In the genomic region with DNA sequence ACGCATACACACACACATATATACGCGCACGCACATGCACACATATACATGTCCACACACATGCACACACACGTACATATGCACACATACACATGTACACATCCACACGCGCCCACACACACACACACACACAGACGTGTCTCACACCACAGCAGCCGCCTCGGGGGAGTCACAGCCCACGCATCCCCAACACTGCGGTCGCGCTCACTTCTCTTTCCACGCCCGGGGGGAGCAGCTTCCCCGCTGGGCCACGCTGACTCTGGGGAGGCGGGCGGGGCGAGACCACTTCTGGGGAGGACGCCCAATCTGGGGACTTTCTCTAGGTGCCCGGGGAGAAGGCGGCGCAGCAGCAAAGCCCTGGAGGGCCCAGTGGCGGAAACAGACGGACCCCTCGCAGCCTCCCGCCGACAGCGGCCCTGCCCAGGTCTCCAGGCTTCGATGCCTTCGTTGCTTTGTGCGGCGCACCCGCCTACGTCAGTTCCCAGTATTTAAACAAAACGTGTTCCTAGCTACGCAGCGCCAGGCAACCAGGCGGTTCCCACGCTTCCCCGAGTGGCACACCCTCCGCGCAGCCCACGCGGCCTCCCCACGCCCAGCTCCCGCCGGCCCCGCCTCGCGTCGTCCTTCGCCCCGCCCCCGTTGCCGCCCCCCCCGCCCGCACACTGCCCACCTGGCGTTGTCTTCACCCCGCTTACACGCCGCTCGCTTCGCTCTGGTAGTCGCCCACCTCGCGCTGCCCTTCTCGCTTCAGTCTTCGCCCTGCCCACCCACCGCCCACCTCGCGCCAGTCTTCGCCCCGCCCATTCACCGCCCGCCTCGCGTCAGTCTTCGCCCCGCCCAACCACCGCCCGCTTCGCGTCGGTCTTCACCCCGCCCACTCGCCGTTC, we compare ENCODE assay signal across 8 cellular contexts. TPM values are rescaled to one million over a fixed set of nuclear protein-coding genes. Genes with fewer than 3 reads are reported as not detected.
A peak's percentile ranks its signal among the peaks of the same experiment; 100 is the strongest.
DNase-seq lines count a peak whose midpoint lies in the region; ATAC-seq, FAIRE-seq and TF ChIP-seq lines count a peak whose summit lies in the region.

No MANE protein-coding gene starts in this region.

- no peaks in the 10 kb centered on the region for H3K9me3 ChIP-seq in duodenal mucosa (ENCODE audit: control insufficient read depth in 1 of 2, low read length in 2 of 2)
- H3K9me3 ChIP-seq in mucosa of descending colon: no peaks in the 10 kb centered on the region

- ATAC-seq in GM19455 (IDR thresholded peaks at IDR 0.05; ENCODE audit: unreplicated experiment) (peak; percentile 55), WTC11 (peak; percentile 80), mucosa of descending colon (peak; percentile 72), GM21381 (IDR thresholded peaks at IDR 0.05; ENCODE audit: unreplicated experiment) (no peak)
- peak; percentile 54 for ATAC-seq in stimulated activated naive CD8-positive, alpha-beta T cell treated with anti-CD3 and anti-CD28 coated beads, Interleukin-15, Interleukin-2, amounts not matched to agents 100 U/mL and 50 U/mL, for 24 hours

- H3K4me1 ChIP-seq in duodenal mucosa (ENCODE audit: control insufficient read depth in 1 of 2, insufficient read depth in 2 of 2, low read length in 2 of 2) (peaks cover 8 to 13% of the 10 kb centered on the region in 2 donors), mucosa of descending colon (ENCODE audit: low read depth) (peaks cover 8% of the 10 kb centered on the region)

- no peak for FAIRE-seq in HTR-8/SVneo (lab: Jason Lieb, UNC)

- H3K27ac Mint-ChIP-seq in WTC11: peak overlapping the region; percentile 83

- H3K4me1 Mint-ChIP-seq in WTC11: peaks cover 25% of the 10 kb centered on the region

- H3K4me3 Mint-ChIP-seq in WTC11: peak overlapping the region; percentile 84

- H3K4me3 ChIP-seq in duodenal mucosa (ENCODE audit: low read depth in 1 of 2, low read length in 2 of 2) (peak overlapping the region; percentile 72 to 77), mucosa of descending colon (peak overlapping the region; percentile 9)

- no peaks in the 10 kb centered on the region for H3K27me3 ChIP-seq in duodenal mucosa (ENCODE audit: control insufficient read depth in 1 of 2, insufficient read depth in 2 of 2, low read length in 2 of 2)

- no peaks in the 10 kb centered on the region for H3K9me3 Mint-ChIP-seq in WTC11

- intact Hi-C loops in mucosa of descending colon (cut with DNase I, micrococcal nuclease): no loop called here

- H3K36me3 Mint-ChIP-seq in WTC11: peaks cover 8% of the 10 kb centered on the region

- H3K9ac ChIP-seq in duodenal mucosa (ENCODE audit: low read depth in 1 of 2, low read length in 2 of 2): peak overlapping the region; percentile 12 to 43

- DNase-seq in HTR-8/SVneo (ENCODE audit: insufficient read length, low spot score): peak; percentile 68
- peak; percentile 71 for DNase-seq in WTC11 (ENCODE audit: low spot score)
- DNase-seq in mucosa of descending colon: peak in 1 of 3 donors; percentile 88
- peak; percentile 67 for DNase-seq in stimulated activated naive CD8-positive, alpha-beta T cell treated with anti-CD3 and anti-CD28 coated beads, Interleukin-15, Interleukin-2, amounts not matched to agents 100 U/mL and 50 U/mL, for 24 hours

- H3K36me3 ChIP-seq in duodenal mucosa (ENCODE audit: control insufficient read depth in 1 of 2, insufficient read depth in 2 of 2, low read length in 2 of 2) (peaks cover 6 to 12% of the 10 kb centered on the region in 2 donors), mucosa of descending colon (ENCODE audit: low read depth) (peaks cover 3% of the 10 kb centered on the region)

- TF ChIP-seq CTCF in C4-2B (conservative IDR thresholded peaks at IDR 0.05) (no peak), WTC11 (IDR thresholded peaks at IDR 0.05) (no peak), mucosa of descending colon (IDR thresholded peaks at IDR 0.05) (no peak)

- CTCF ChIA-PET in WTC11 (lab: Charles Lee): interaction anchor here (0.6 to 2.2 kb wide), 17 partner anchors 9 to 234 kb away, joined by 3 to 8 read pairs (median 4); partner anchors contain the start of gene ADNP2

- H3K27ac ChIP-seq in C4-2B (peak overlapping the region; percentile 82), duodenal mucosa (ENCODE audit: low read depth, low read length) (peak overlapping the region; percentile 89)

- POLR2A ChIA-PET in WTC11 (lab: Charles Lee): interaction anchor here (0.6 to 1.4 kb wide), 7 partner anchors 13 to 1098 kb away, joined by 3 to 6 read pairs (median 4); no protein-coding TSS in a partner anchor

- H3K27me3 Mint-ChIP-seq in WTC11 (ENCODE audit: low read depth): peaks cover 6% of the 10 kb centered on the region

TF ChIP-seq in WTC11, 78 proteins besides CTCF, POLR2A, EP300 and RAD21:
- TF ChIP-seq USF1 (CRISPR knock-in tag; IDR thresholded peaks at IDR 0.05) (0 out of 2 replicates have a peak, but pooled peaks have one; percentile 19), ZNF263 (CRISPR knock-in tag; IDR thresholded peaks at IDR 0.05; ENCODE audit: low read depth) (no peak), FOXK1 (CRISPR knock-in tag; IDR thresholded peaks at IDR 0.05) (no peak; the same call in none of the 2 replicates), E2F5 (CRISPR knock-in tag; IDR thresholded peaks at IDR 0.05) (0 out of 2 replicates have a peak, but pooled peaks have one; percentile 42), CREB1 (CRISPR knock-in tag; IDR thresholded peaks at IDR 0.05) (0 out of 2 replicates have a peak, but pooled peaks have one; percentile 20), OVOL2 (CRISPR knock-in tag; IDR thresholded peaks at IDR 0.05; ENCODE audit: borderline replicate concordance) (no peak), NR2C2 (CRISPR knock-in tag; IDR thresholded peaks at IDR 0.05) (no peak), SP1 (CRISPR knock-in tag; conservative IDR thresholded peaks at IDR 0.05) (no peak; the same call in 1 of the 2 replicates), SMAD3 (CRISPR knock-in tag; IDR thresholded peaks at IDR 0.05; ENCODE audit: borderline replicate concordance) (0 out of 2 replicates have a peak, but pooled peaks have one; percentile 11)
- TF ChIP-seq, protein P1, sequence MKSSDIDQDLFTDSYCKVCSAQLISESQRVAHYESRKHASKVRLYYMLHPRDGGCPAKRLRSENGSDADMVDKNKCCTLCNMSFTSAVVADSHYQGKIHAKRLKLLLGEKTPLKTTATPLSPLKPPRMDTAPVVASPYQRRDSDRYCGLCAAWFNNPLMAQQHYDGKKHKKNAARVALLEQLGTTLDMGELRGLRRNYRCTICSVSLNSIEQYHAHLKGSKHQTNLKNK (CRISPR knock-in tag; IDR thresholded peaks at IDR 0.05): no peak
- TF ChIP-seq, protein P2, sequence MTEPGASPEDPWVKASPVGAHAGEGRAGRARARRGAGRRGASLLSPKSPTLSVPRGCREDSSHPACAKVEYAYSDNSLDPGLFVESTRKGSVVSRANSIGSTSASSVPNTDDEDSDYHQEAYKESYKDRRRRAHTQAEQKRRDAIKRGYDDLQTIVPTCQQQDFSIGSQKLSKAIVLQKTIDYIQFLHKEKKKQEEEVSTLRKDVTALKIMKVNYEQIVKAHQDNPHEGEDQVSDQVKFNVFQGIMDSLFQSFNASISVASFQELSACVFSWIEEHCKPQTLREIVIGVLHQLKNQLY (CRISPR knock-in tag; IDR thresholded peaks at IDR 0.05): no peak
- TF ChIP-seq, protein P3, sequence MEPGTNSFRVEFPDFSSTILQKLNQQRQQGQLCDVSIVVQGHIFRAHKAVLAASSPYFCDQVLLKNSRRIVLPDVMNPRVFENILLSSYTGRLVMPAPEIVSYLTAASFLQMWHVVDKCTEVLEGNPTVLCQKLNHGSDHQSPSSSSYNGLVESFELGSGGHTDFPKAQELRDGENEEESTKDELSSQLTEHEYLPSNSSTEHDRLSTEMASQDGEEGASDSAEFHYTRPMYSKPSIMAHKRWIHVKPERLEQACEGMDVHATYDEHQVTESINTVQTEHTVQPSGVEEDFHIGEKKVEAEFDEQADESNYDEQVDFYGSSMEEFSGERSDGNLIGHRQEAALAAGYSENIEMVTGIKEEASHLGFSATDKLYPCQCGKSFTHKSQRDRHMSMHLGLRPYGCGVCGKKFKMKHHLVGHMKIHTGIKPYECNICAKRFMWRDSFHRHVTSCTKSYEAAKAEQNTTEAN (CRISPR knock-in tag; IDR thresholded peaks at IDR 0.05): no peak

RNA-seq across cellular contexts. Expression of gene RBFA, which starts 0.8 kb away (rescaled TPM):
- total RNA-seq in WTC11 (2021) (32.1 to 37.1 TPM (median 33.2 TPM) in 3 replicates), mucosa of descending colon (10 to 100 TPM; 14.5 to 19.1 (median 18.4) TPM)

RNA-seq across cellular contexts. Expression of gene TXNL4A, which starts 45.1 kb away (rescaled TPM):
- 144 to 157 TPM (median 148 TPM) in 3 replicates for total RNA-seq in WTC11 (2021)
- total RNA-seq in mucosa of descending colon: 10 to 100 TPM; 64.1 to 83.4 (median 76.7) TPM
